Comparison of ENCODE assay signal across 18 cellular contexts in the genomic region with DNA sequence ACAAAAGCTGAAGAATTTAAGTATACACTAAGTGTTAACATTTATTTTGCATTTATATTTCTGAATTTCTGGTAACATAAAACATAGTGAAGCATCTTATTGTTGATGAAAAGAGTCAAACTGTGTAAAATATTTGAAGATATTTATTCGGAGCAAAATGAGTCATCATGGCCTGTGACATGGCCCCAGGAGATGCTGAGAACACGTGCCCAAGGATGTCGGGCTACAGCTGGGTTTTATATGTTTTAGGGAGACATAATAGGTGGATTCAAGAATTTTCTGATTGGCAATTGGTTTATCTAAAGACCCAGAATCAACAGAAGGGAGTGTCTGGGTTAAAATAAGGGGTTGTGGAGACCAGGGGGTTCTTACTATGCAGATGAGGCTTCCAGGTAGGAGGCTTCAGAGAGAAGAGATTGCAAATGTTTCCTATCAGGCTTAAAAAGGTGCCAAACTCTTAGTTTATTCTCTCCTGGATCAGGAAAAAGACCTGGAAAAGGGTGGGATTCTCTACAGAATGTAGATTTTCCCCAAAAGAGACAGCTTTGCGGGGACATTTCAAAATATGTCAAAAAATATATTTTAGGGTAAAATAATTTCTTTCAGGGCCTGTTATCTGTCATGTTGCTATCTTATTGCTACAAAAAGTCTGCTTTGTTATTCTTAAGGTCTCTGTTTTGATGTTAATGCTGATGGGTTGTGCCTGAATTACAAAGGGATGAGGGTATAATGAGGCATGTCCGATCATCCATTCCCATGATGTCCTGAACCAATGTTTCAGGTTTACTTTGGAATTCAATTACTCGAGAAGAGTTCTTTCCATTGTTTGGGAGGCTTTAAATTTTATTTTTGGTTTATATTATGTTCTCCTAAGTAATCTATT.
DNase-seq lines count a peak whose midpoint lies in the region; ATAC-seq, FAIRE-seq and TF ChIP-seq lines count a peak whose summit lies in the region.
"Had no signal": no experiment of that assay in that cellular context is flagged by ENCODE, and none has a peak within 500 bp of the region (broad histone marks: within the 10 kb centered on the region; RNA-seq: fewer than 3 reads in every experiment).

No MANE protein-coding gene starts in this region.

- CTCF ChIA-PET in RWPE1 (lab: Yijun Ruan, JAX) = no interaction called here

- FAIRE-seq in HTR-8/SVneo (lab: Jason Lieb, UNC) = no peak
- FAIRE-seq: RCC 7860 had no signal

- peaks cover 39% of the 10 kb centered on the region for H3K4me1 ChIP-seq in HUES6 (ENCODE audit: control insufficient read depth, insufficient read depth, low read length)
- H3K4me1 ChIP-seq: BLaER1 had no signal

- H3K27ac ChIP-seq in HUES6 (ENCODE audit: low read depth, low read length) (peak overlapping the region; percentile 87), RWPE1 (no peak overlapping the region)
- H3K27ac ChIP-seq: BLaER1 had no signal

- DNase-seq in ELR (ENCODE audit: low read depth) (peak; percentile 13), foreskin melanocyte (peak; percentile 52), iPS-NIHi7 (ENCODE audit: extremely low spot score) (peak; percentile 19), HTR-8/SVneo (ENCODE audit: insufficient read length, low spot score) (no peak), NCI-H446 treated with DMSO at 0.1 percent for 48 hours (lab: John Stamatoyannopoulos, UW) (no peak), RWPE1 (ENCODE audit: low spot score) (no peak)
- DNase-seq: Calu3; CD4-positive, alpha-beta memory T cell; NCI-H1105 treated with DMSO at 0.1 percent for 48 hours; NCI-H1694; NCI-H2081 treated with DMSO at 0.1 percent for 48 hours; SHP77; SK-N-SH had no signal

- TF ChIP-seq CTCF in RWPE1 (conservative IDR thresholded peaks at IDR 0.05; ENCODE audit: low read depth) = no peak

- H3K36me3 ChIP-seq in HUES6 (ENCODE audit: control insufficient read depth, insufficient read depth, low read length) = peaks cover 5% of the 10 kb centered on the region; the same call in 1 of the 2 replicates
- H3K36me3 ChIP-seq: BLaER1 had no signal

- ATAC-seq in GM18909 (IDR thresholded peaks at IDR 0.05; ENCODE audit: poor library complexity, unreplicated experiment) = no peak
- ATAC-seq: HCT116 had no signal

- no peak overlapping the region for H3K4me3 ChIP-seq in HUES6 (ENCODE audit: low read depth, low read length)
- H3K4me3 ChIP-seq: BLaER1 had no signal

- no peaks in the 10 kb centered on the region for H3K27me3 ChIP-seq in HUES6 (ENCODE audit: control insufficient read depth, insufficient read depth, low read length)
- H3K27me3 ChIP-seq: BLaER1 had no signal

- H3K9me3 ChIP-seq in HUES6 (ENCODE audit: control insufficient read depth, insufficient read depth, low read depth, low read length) = no peaks in the 10 kb centered on the region
- H3K9me3 ChIP-seq: BLaER1, SK-N-SH had no signal

- H3K9ac ChIP-seq in HUES6 (ENCODE audit: low read length) = peak overlapping the region; percentile 35
- H3K9ac ChIP-seq: BLaER1, SK-N-SH had no signal

- POLR2A ChIA-PET in RWPE1 (lab: Yijun Ruan, JAX; ENCODE audit: low non-redundant PET) = no interaction called here

Comparison
In these comparisons a context has a peak if more than half of its experiments do, and no peak if none do; other contexts are left out.
1. DNase-seq: peak in ELR (single experiment), foreskin melanocyte (single experiment) and iPS-NIHi7 (single experiment); none in HTR-8/SVneo (single experiment), NCI-H446 treated with DMSO at 0.1 percent for 48 hours (single experiment) and RWPE1 (single experiment).